ENCODE assay signal across 15 cellular contexts in the genomic region with DNA sequence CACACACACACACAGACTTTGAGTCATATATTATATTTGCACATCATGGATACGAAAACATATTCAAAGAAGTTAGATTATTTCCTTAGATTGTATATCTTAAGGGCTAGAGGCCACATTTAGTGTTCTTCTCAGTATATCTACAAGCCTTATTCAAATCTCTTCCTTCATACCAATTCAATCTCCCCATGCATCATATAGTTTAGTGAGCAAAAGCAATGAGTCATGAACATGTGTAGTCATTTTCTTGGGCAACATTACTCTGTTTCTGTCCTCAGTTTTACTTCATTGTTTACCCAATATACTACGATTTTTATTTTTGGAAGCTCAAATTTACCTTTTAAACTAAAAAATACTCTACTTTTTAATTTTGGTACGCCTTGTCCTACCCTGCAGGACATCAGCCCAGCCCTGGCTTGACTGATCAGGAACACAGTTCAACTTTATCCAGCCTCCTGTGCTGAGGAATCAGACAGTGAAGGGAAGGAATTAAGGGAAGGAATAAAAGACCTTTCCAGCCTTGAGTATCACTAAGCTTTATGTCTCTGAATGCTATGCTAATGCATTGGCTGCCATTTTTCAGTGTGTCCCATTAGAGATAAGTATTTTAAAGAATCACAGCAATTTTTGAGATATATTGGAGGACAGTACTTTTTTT.
DNase-seq lines count a peak whose midpoint lies in the region; ATAC-seq and TF ChIP-seq lines count a peak whose summit lies in the region.
"Had no signal": no experiment of that assay in that cellular context is flagged by ENCODE, and none has a peak within 500 bp of the region (broad histone marks: within the 10 kb centered on the region; RNA-seq: fewer than 3 reads in every experiment).

No MANE protein-coding gene starts in this region.

- H3K27ac ChIP-seq in foreskin keratinocyte = peak overlapping the region; percentile 98
- H3K27ac ChIP-seq: uterus had no signal

- H3K27me3 ChIP-seq in foreskin keratinocyte = no peaks in the 10 kb centered on the region
- H3K27me3 ChIP-seq: uterus had no signal

- ATAC-seq in foreskin keratinocyte (peak; percentile 88), GM21737 (IDR thresholded peaks at IDR 0.05; ENCODE audit: unreplicated experiment) (no peak), left colon (no peak)
- ATAC-seq: effector memory CD8-positive, alpha-beta T cell had no signal

- H3K4me3 ChIP-seq in cardiac fibroblast (replicated peaks in 1 of 2; ENCODE audit: low read depth in 2 of 2, low read length in 2 of 2) = no peak overlapping the region
- H3K4me3 ChIP-seq: uterus had no signal

- intact Hi-C loops in left colon (cut with DNase I, micrococcal nuclease) = no loop called here

- TF ChIP-seq CTCF in cardiac fibroblast (IDR thresholded peaks at IDR 0.05; ENCODE audit: low read depth, low read length) = no peak
- no peak for TF ChIP-seq CTCF in foreskin keratinocyte (conservative IDR thresholded peaks at IDR 0.05)

- H3K4me1 ChIP-seq in foreskin keratinocyte = peaks cover 16% of the 10 kb centered on the region
- H3K4me1 ChIP-seq: uterus had no signal

- DNase-seq in AG20443 (ENCODE audit: low spot score) (peak; percentile 31), MV-4-11 (lab: John Stamatoyannopoulos, UW) (peak; percentile 28), cardiac fibroblast (ENCODE audit: low read depth in 2 of 2) (peak; percentile 68 to 81), foreskin keratinocyte (peak in 1 of 2 donors; percentile 86), superior temporal gyrus (ENCODE audit: extremely low spot score) (no peak), left colon (no peak), islet precursor cell (no peak)
- DNase-seq: activated gamma-delta T cell treated with Interleukin-2 at 50 U/mL for 16 hours; effector memory CD8-positive, alpha-beta T cell; H9; NCI-H1436 treated with DMSO at 0.1 percent for 48 hours; NCI-H446; SW 1271; uterus had no signal

Comparison
In these comparisons a context has a peak if more than half of its experiments do, and no peak if none do; other contexts are left out.
1. DNase-seq: peak in AG20443 (single experiment), MV-4-11 (single experiment) and cardiac fibroblast (2 of 2); none in superior temporal gyrus (single experiment), left colon (0 of 2) and islet precursor cell (single experiment).